16 cellular contexts compared by ENCODE assay signal in genomic region chr3:183339461-183340086, GRCh38.
"Had no signal": no experiment of that assay in that cellular context is flagged by ENCODE, and none has a peak within 500 bp of the region (broad histone marks: within the 10 kb centered on the region; RNA-seq: fewer than 3 reads in every experiment).

No MANE protein-coding gene starts in this region.

- DNase-seq: activated T-cell treated with anti-CD3 and anti-CD28 coated beads, Interleukin-2, amount 50 U/mL, for 24 hours; central memory CD4-positive, alpha-beta T cell; dorsolateral prefrontal cortex; effector memory CD8-positive, alpha-beta T cell; glutamatergic neuron; immature natural killer cell; left lung; naive thymus-derived CD4-positive, alpha-beta T cell; retina; stimulated activated CD4-positive, alpha-beta T cell treated with anti-CD3 and anti-CD28 coated beads, Interleukin-2, amount 100 ng/mL, for 48 hours; stimulated activated CD8-positive, alpha-beta memory T cell treated with anti-CD3 and anti-CD28 coated beads, Interleukin-4, amount 100 ng/mL, for 48 hours; stimulated activated naive B cell treated with anti-CD40 and anti-IgM and Interleukin-4, amounts not matched to agents 10 μg/mL and 1 μg/mL and 100 μg/mL, for 72 hours; transverse colon had no signal

- ATAC-seq: activated naive CD4-positive, alpha-beta T cell treated with anti-CD3 and anti-CD28 coated beads, Interleukin-2, amount 50 U/mL, for 72 hours; activated T-helper 17 cell treated with anti-CD3 and anti-CD28 coated beads, Interleukin-2, amount 50 U/mL, for 72 hours; effector memory CD8-positive, alpha-beta T cell; esophagus mucosa; left lung; naive thymus-derived CD4-positive, alpha-beta T cell; stimulated activated naive B cell treated with anti-CD40 and anti-IgM and Interleukin-4, amounts not matched to agents 10 μg/mL and 1 μg/mL and 100 μg/mL, for 72 hours had no signal
